ENCODE assay signal across 19 cellular contexts in genomic region chr3:71876706-71877105, GRCh38.
"Had no signal": no experiment of that assay in that cellular context is flagged by ENCODE, and none has a peak within 500 bp of the region (broad histone marks: within the 10 kb centered on the region; RNA-seq: fewer than 3 reads in every experiment).

No MANE protein-coding gene starts in this region.

- DNase-seq: colonic mucosa; dermis blood vessel endothelial cell; erythroblast; heart left ventricle; hippocampal formation; left colon; left ventricle myocardium superior; natural killer cell; ovary; right cardiac atrium; small intestine; stimulated activated CD4-positive, alpha-beta T cell treated with anti-CD3 and anti-CD28 coated beads, Interleukin-12 subunit alpha, Interleukin-12 subunit beta, amount 100 ng/mL, for 4 hours; stimulated activated naive CD4-positive, alpha-beta T cell; thyroid gland; upper lobe of right lung had no signal

- H3K36me3 ChIP-seq: colonic mucosa, heart left ventricle, ovary, suprapubic skin, thyroid gland, upper lobe of right lung had no signal

- H3K4me1 ChIP-seq: colonic mucosa had no signal

- H3K9me3 ChIP-seq: colonic mucosa, heart left ventricle, ovary, suprapubic skin, thyroid gland, upper lobe of right lung had no signal

- H3K4me3 ChIP-seq: colonic mucosa, heart left ventricle, ovary, suprapubic skin, thyroid gland, upper lobe of right lung had no signal

- H3K27ac ChIP-seq: colonic mucosa, heart left ventricle, ovary, suprapubic skin, thyroid gland, upper lobe of right lung had no signal

- H3K27ac Mint-ChIP-seq: natural killer cell, progenitor cell of endocrine pancreas had no signal

- FAIRE-seq: endothelial cell of umbilical vein, small intestine had no signal

- H3K9me3 Mint-ChIP-seq: natural killer cell, neural crest cell had no signal

- H3K4me1 Mint-ChIP-seq: natural killer cell had no signal

- H3K27me3 ChIP-seq: colonic mucosa, ovary, thyroid gland, upper lobe of right lung had no signal

- ATAC-seq: heart left ventricle, left ventricle myocardium superior, natural killer cell, right cardiac atrium, upper lobe of right lung had no signal

- H3K4me3 Mint-ChIP-seq: natural killer cell, neural crest cell had no signal

- H3K36me3 Mint-ChIP-seq: natural killer cell had no signal
